Comparison of ENCODE assay signal across 33 cellular contexts in genomic region chr2:77588438-77588837, GRCh38.
"Had no signal": no experiment of that assay in that cellular context is flagged by ENCODE, and none has a peak within 500 bp of the region (broad histone marks: within the 10 kb centered on the region; RNA-seq: fewer than 3 reads in every experiment).

No MANE protein-coding gene starts in this region.

- FAIRE-seq: RCC 7860 had no signal

- H3K4me3 ChIP-seq: MG63, PC-9, SJCRH30, SK-N-MC had no signal

- H3K4me2 ChIP-seq: PC-9 had no signal

- H3K4me1 Mint-ChIP-seq: T-cell had no signal

- H3K4me3 Mint-ChIP-seq: T-cell had no signal

- H3K27ac ChIP-seq: PC-9, RWPE1, SJCRH30, SK-N-MC had no signal

- H3K36me3 Mint-ChIP-seq: T-cell had no signal

- DNase-seq: Kasumi-1, MG63, NCI-H1048, NCI-H1092 treated with DMSO at 0.1 percent for 48 hours, NCI-H1105 treated with DMSO at 0.1 percent for 48 hours, NCI-H1417, NCI-H1436, NCI-H146, NCI-H1694, NCI-H187, NCI-H1930, NCI-H2029 treated with DMSO at 0.1 percent for 48 hours, NCI-H2081 treated with DMSO at 0.1 percent for 48 hours, NCI-H2107, NCI-H2171, NCI-H226, NCI-H446 treated with DMSO at 0.1 percent for 48 hours, NCI-H510A, NCI-H524, NCI-H526, NCI-H748 treated with DMSO at 0.1 percent for 48 hours, NCI-H82, PC-9, SHP77, SIG-M5, SJCRH30, T-cell had no signal

- H3K27me3 ChIP-seq: MG63, SJCRH30 had no signal

- H3K27me3 Mint-ChIP-seq: T-cell had no signal

- H3K9me3 ChIP-seq: MG63, SJCRH30 had no signal

- H3K4me1 ChIP-seq: SJCRH30 had no signal

- H3K36me3 ChIP-seq: MG63, SJCRH30 had no signal

- H3K27ac Mint-ChIP-seq: T-cell had no signal

- ATAC-seq: Panc1, Right ventricle myocardium inferior, SK-N-SH treated with all-trans-retinoic acid at 6 μM for 48 hours, T-cell had no signal

- H2AFZ ChIP-seq: PC-9 had no signal
